10 cellular contexts compared by ENCODE assay signal in genomic region chr20:43916875-43917371, GRCh38. TPM values are rescaled to one million over a fixed set of nuclear protein-coding genes. Genes with fewer than 3 reads are reported as not detected.
DNase-seq lines count a peak whose midpoint lies in the region; ATAC-seq, FAIRE-seq and TF ChIP-seq lines count a peak whose summit lies in the region.
"Had no signal": no experiment of that assay in that cellular context is flagged by ENCODE, and none has a peak within 500 bp of the region (broad histone marks: within the 10 kb centered on the region; RNA-seq: fewer than 3 reads in every experiment).

No MANE protein-coding gene starts in this region.

- H3K4me1 ChIP-seq in HAP-1, result no peaks in the 10 kb centered on the region

- FAIRE-seq in GM18507 (lab: Jason Lieb, UNC), result peak; percentile 90

- no peaks in the 10 kb centered on the region for H3K27me3 ChIP-seq in HAP-1 (ENCODE audit: low read depth)

- CTCF ChIA-PET in AG04449 (lab: Yijun Ruan, JAX), result interaction anchor here (1.2 to 2.3 kb wide), 2 partner anchors 12 to 74 kb away, joined by 3 to 8 read pairs; no protein-coding TSS in a partner anchor

- peaks cover 21 to 35% of the 10 kb centered on the region in 2 donors for H3K4me1 Mint-ChIP-seq in immature natural killer cell

- peaks cover 4% of the 10 kb centered on the region for H3K9me3 ChIP-seq in HAP-1

- peak overlapping the region; percentile 67 for H3K4me3 ChIP-seq in AG04449 (ENCODE audit: low read depth, low read length)
- peak overlapping the region; percentile 77 for H3K4me3 ChIP-seq in WI38 (ENCODE audit: low read depth, low read length)
- H3K4me3 ChIP-seq in HAP-1, result no peak overlapping the region

- peaks cover 5 to 11% (median 9%) of the 10 kb centered on the region in 6 donors for H3K9me3 Mint-ChIP-seq in immature natural killer cell

- in situ Hi-C loops in HAP-1 (cut with MboI; ENCODE audit: low sequenced_read_pairs), result no loop called here

- H3K27me3 Mint-ChIP-seq in immature natural killer cell (ENCODE audit: low read depth in 3 of 3), result peaks cover 22 to 41% (median 30%) of the 10 kb centered on the region in 3 donors

- TF ChIP-seq CTCF in AG04449 (IDR thresholded peaks at IDR 0.05; ENCODE audit: insufficient read depth, low read length, missing control alignments) (no peak), WI38 (IDR thresholded peaks at IDR 0.05; ENCODE audit: low read depth, low read length) (no peak)

- no peak for ATAC-seq in HG03432 (IDR thresholded peaks at IDR 0.05; ENCODE audit: unreplicated experiment)

- H3K4me3 Mint-ChIP-seq in immature natural killer cell, result peak overlapping the region; percentile 22 to 62 (median 43)

- H3K36me3 Mint-ChIP-seq in immature natural killer cell, result peaks cover 0 to 3% (median 0%) of the 10 kb centered on the region in 3 donors

- peak overlapping the region in 2 of 6 donors; percentile 13 to 59 for H3K27ac Mint-ChIP-seq in immature natural killer cell

- no peaks in the 10 kb centered on the region for H3K36me3 ChIP-seq in HAP-1 (replicated peaks)
- H3K36me3 ChIP-seq: right atrium auricular region had no signal

- DNase-seq in AG04449 (ENCODE audit: low read depth, low spot score), result no peak
- no peak for DNase-seq in GM18507 (ENCODE audit: extremely low spot score, insufficient read length, low read depth)
- DNase-seq in immature natural killer cell, result peak in 1 of 3 donors; percentile 26
- no peak for DNase-seq in AG08396 (ENCODE audit: low spot score)
- DNase-seq in HAP-1 (ENCODE audit: low spot score in 2 of 2), result no peak
- DNase-seq in NCI-H2196 treated with DMSO at 0.1 percent for 48 hours (lab: John Stamatoyannopoulos, UW; ENCODE audit: unreplicated experiment), result no peak
- DNase-seq: hippocampal formation had no signal

- POLR2A ChIA-PET in AG04449 (lab: Yijun Ruan, JAX), result no interaction called here

RNA-seq across cellular contexts. Expression of gene TOX2, which starts 2.3 kb away (rescaled TPM):
- 1 to 10 TPM; 2.4 to 5.0 (median 2.9) TPM for polyA plus RNA-seq in immature natural killer cell
